In genomic region chr12:623172-623864, GRCh38 we compare ENCODE assay signal across 14 cellular contexts. TPM values are rescaled to one million over a fixed set of nuclear protein-coding genes. Genes with fewer than 3 reads are reported as not detected.
A peak's percentile ranks its signal among the peaks of the same experiment; 100 is the strongest.
DNase-seq lines count a peak whose midpoint lies in the region; ATAC-seq lines count a peak whose summit lies in the region.
"Had no signal": no experiment of that assay in that cellular context is flagged by ENCODE, and none has a peak within 500 bp of the region (broad histone marks: within the 10 kb centered on the region; RNA-seq: fewer than 3 reads in every experiment).

No MANE protein-coding gene starts in this region.

- no peak overlapping the region for H3K4me2 ChIP-seq in Karpas-422 (ENCODE audit: low read depth, low read length, poor library complexity, severe bottlenecking)

- H3K4me1 ChIP-seq in skeletal muscle tissue (ENCODE audit: control insufficient read depth in 3 of 3, insufficient read depth in 3 of 3, low read length in 3 of 3), result peaks cover 22 to 41% (median 26%) of the 10 kb centered on the region in 3 donors
- no peaks in the 10 kb centered on the region for H3K4me1 ChIP-seq in Karpas-422 (ENCODE audit: low read length)
- H3K4me1 ChIP-seq: uterus had no signal

- H3K9me3 Mint-ChIP-seq in activated T-cell treated with anti-CD3 and anti-CD28 coated beads, Interleukin-2, amount 50 U/mL, for 24 hours, result no peaks in the 10 kb centered on the region

- H4K20me1 ChIP-seq in Karpas-422 (ENCODE audit: insufficient read depth, low read depth, low read length), result no peaks in the 10 kb centered on the region

- no peak overlapping the region for H2AFZ ChIP-seq in Karpas-422 (ENCODE audit: low read length)
- H2AFZ ChIP-seq: GM23248 had no signal

- H3K9me3 ChIP-seq in T-helper 17 cell (ENCODE audit: control insufficient read depth, low read length, poor library complexity, severe bottlenecking) (no peaks in the 10 kb centered on the region), skeletal muscle tissue (ENCODE audit: control insufficient read depth in 3 of 3, low read length in 3 of 3) (no peaks in the 10 kb centered on the region), Karpas-422 (ENCODE audit: low read length) (no peaks in the 10 kb centered on the region)
- H3K9me3 ChIP-seq: uterus had no signal

- ATAC-seq in T-helper 17 cell, result no peak
- peak; percentile 77 for ATAC-seq in Right ventricle myocardium superior (ENCODE audit: poor library complexity)
- ATAC-seq in GM18520 (IDR thresholded peaks at IDR 0.05; ENCODE audit: unreplicated experiment), result no peak

- H3K27me3 ChIP-seq in skeletal muscle tissue (ENCODE audit: control insufficient read depth in 3 of 3, insufficient read depth in 3 of 3, low read length in 3 of 3) (no peaks in the 10 kb centered on the region), Karpas-422 (ENCODE audit: low read length) (no peaks in the 10 kb centered on the region)
- H3K27me3 ChIP-seq: cardiac muscle cell, uterus had no signal

- peak overlapping the region; percentile 29 for H3K27ac ChIP-seq in skeletal muscle tissue (ENCODE audit: low read depth, low read length)
- H3K27ac ChIP-seq in Karpas-422 (ENCODE audit: low read length), result no peak overlapping the region
- H3K27ac ChIP-seq: cardiac muscle cell, GM23248 had no signal

- H3K4me3 Mint-ChIP-seq in activated T-cell treated with anti-CD3 and anti-CD28 coated beads, Interleukin-2, amount 50 U/mL, for 24 hours, result no peak overlapping the region
- peak overlapping the region; percentile 25 for H3K4me3 Mint-ChIP-seq in T-helper 17 cell

- intact Hi-C loops in Right ventricle myocardium superior (cut with DNase I), result no loop called here

- H3K36me3 Mint-ChIP-seq in activated T-cell treated with anti-CD3 and anti-CD28 coated beads, Interleukin-2, amount 50 U/mL, for 24 hours (ENCODE audit: low read depth), result no peaks in the 10 kb centered on the region
- H3K36me3 Mint-ChIP-seq in T-helper 17 cell (ENCODE audit: low read depth), result no peaks in the 10 kb centered on the region

- H3K36me3 ChIP-seq in skeletal muscle tissue (ENCODE audit: control insufficient read depth in 3 of 3, insufficient read depth in 3 of 3, low read length in 3 of 3), result no peaks in the 10 kb centered on the region
- no peaks in the 10 kb centered on the region for H3K36me3 ChIP-seq in Karpas-422 (ENCODE audit: insufficient read depth, low read length)
- H3K36me3 ChIP-seq: cardiac muscle cell, uterus had no signal

- H3K9me2 ChIP-seq in Karpas-422 (replicated peaks; ENCODE audit: insufficient read depth, low read length), result no peaks in the 10 kb centered on the region

- H3K9ac ChIP-seq in skeletal muscle tissue (ENCODE audit: low read depth in 1 of 3, low read length in 3 of 3) (no peak overlapping the region), Karpas-422 (ENCODE audit: low read length) (no peak overlapping the region)
- H3K9ac ChIP-seq: GM23248 had no signal

- peaks cover 47% of the 10 kb centered on the region for H3K4me1 Mint-ChIP-seq in activated T-cell treated with anti-CD3 and anti-CD28 coated beads, Interleukin-2, amount 50 U/mL, for 24 hours (ENCODE audit: low read depth)
- peaks cover 17% of the 10 kb centered on the region for H3K4me1 Mint-ChIP-seq in T-helper 17 cell

- no peaks in the 10 kb centered on the region for H3K79me2 ChIP-seq in Karpas-422 (ENCODE audit: low read length)

- peak overlapping the region; percentile 95 for H3K27ac Mint-ChIP-seq in activated T-cell treated with anti-CD3 and anti-CD28 coated beads, Interleukin-2, amount 50 U/mL, for 24 hours
- peak overlapping the region; percentile 88 for H3K27ac Mint-ChIP-seq in T-helper 17 cell

- no peak for DNase-seq in activated T-cell treated with anti-CD3 and anti-CD28 coated beads, Interleukin-2, amount 50 U/mL, for 24 hours
- DNase-seq in activated T-cell treated with anti-CD3 and anti-CD28 coated beads for 4 hours (no peak), T-helper 17 cell (no peak), Right ventricle myocardium superior (no peak), NCI-H1930 (lab: John Stamatoyannopoulos, UW) (no peak), Karpas-422 (no peak)
- DNase-seq: DMS79; GM23248; NCI-H1092 treated with DMSO at 0.1 percent for 48 hours; stimulated activated CD4-positive, alpha-beta T cell treated with anti-CD3 and anti-CD28 coated beads, Interleukin-12 subunit alpha, Interleukin-12 subunit beta, amount 100 ng/mL, for 4 hours; uterus had no signal

- no peaks in the 10 kb centered on the region for H3K27me3 Mint-ChIP-seq in activated T-cell treated with anti-CD3 and anti-CD28 coated beads, Interleukin-2, amount 50 U/mL, for 24 hours
- H3K27me3 Mint-ChIP-seq in T-helper 17 cell, result no peaks in the 10 kb centered on the region

- H3K4me3 ChIP-seq in skeletal muscle tissue (ENCODE audit: low read length in 3 of 3) (no peak overlapping the region), Karpas-422 (ENCODE audit: low read length) (no peak overlapping the region)
- H3K4me3 ChIP-seq: cardiac muscle cell, GM23248, uterus had no signal

RNA-seq across cellular contexts. Expression of gene NINJ2, which starts 39.9 kb away (rescaled TPM):
- total RNA-seq in T-helper 17 cell (1 to 10 TPM; 6.1 to 6.3 TPM), Right ventricle myocardium superior (12.6 TPM), skeletal muscle tissue (2.6 TPM)
- total RNA-seq in Karpas-422 (2014; rRNA removed; shearing (Covaris generic); ENCODE audit: low replicate concordance), result 1.8 and 2.4 TPM in 2 replicates
- total RNA-seq: cardiac muscle cell had no signal
